35 cellular contexts compared by ENCODE assay signal in genomic region chr17:74642556-74642955, GRCh38. TPM values are rescaled to one million over a fixed set of nuclear protein-coding genes. Genes with fewer than 3 reads are reported as not detected.
"Had no signal": no experiment of that assay in that cellular context is flagged by ENCODE, and none has a peak within 500 bp of the region (broad histone marks: within the 10 kb centered on the region; RNA-seq: fewer than 3 reads in every experiment).

No MANE protein-coding gene starts in this region.

- H3K27me3 ChIP-seq: tibial nerve, upper lobe of left lung, uterus had no signal

- H3K9me3 Mint-ChIP-seq: naive thymus-derived CD8-positive, alpha-beta T cell; stimulated activated naive B cell treated with anti-CD40 and anti-IgM and Interleukin-4, amounts not matched to agents 10 μg/mL and 1 μg/mL and 100 μg/mL, for 72 hours; stimulated activated naive CD8-positive, alpha-beta T cell treated with anti-CD3 and anti-CD28 coated beads, Interleukin-15, Interleukin-2, amounts not matched to agents 100 ng/mL and 50 ng/mL, for 24 hours had no signal

- H3K36me3 Mint-ChIP-seq: naive thymus-derived CD8-positive, alpha-beta T cell; stimulated activated naive B cell treated with anti-CD40 and anti-IgM and Interleukin-4, amounts not matched to agents 10 μg/mL and 1 μg/mL and 100 μg/mL, for 72 hours had no signal

- H3K27ac ChIP-seq: esophagus muscularis mucosa, foreskin keratinocyte, gastroesophageal sphincter, hepatocyte, psoas muscle, sigmoid colon, thoracic aorta, tibial nerve, upper lobe of left lung, uterus had no signal

- H3K4me3 Mint-ChIP-seq: nephron progenitor cell had no signal

- FAIRE-seq: colon, kidney had no signal

- H3K4me1 ChIP-seq: esophagus muscularis mucosa, foreskin keratinocyte, gastroesophageal sphincter, psoas muscle, sigmoid colon, tibial nerve, uterus had no signal

- DNase-seq: effector CD8-positive, alpha-beta T cell; foreskin keratinocyte; heart left ventricle; kidney; left cardiac atrium; left lung; mesenchymal stem cell; midbrain; naive thymus-derived CD8-positive, alpha-beta T cell; nephron progenitor cell; nucleus accumbens; posterior cingulate gyrus; psoas muscle; right cardiac atrium; sigmoid colon; stimulated activated CD4-positive, alpha-beta T cell treated with anti-CD3 and anti-CD28 coated beads, Interleukin-4, amount 100 ng/mL, for 4 hours; stimulated activated naive B cell treated with anti-CD40 and anti-IgM and Interleukin-4, amounts not matched to agents 10 μg/mL and 1 μg/mL and 100 μg/mL, for 72 hours; upper lobe of left lung; uterus had no signal

- ATAC-seq: foreskin keratinocyte; gastroesophageal sphincter; heart left ventricle; left cardiac atrium; left lung; naive thymus-derived CD8-positive, alpha-beta T cell; psoas muscle; right cardiac atrium; stimulated activated naive B cell treated with anti-CD40 and anti-IgM and Interleukin-4, amounts not matched to agents 10 μg/mL and 1 μg/mL and 100 μg/mL, for 72 hours had no signal

- H3K36me3 ChIP-seq: esophagus muscularis mucosa, gastroesophageal sphincter, heart left ventricle, left lung, sigmoid colon, thoracic aorta, tibial nerve, upper lobe of left lung, uterus had no signal

- H3K9me3 ChIP-seq: esophagus muscularis mucosa, heart left ventricle, left lung, psoas muscle, sigmoid colon, thoracic aorta, tibial nerve, upper lobe of left lung, uterus had no signal

- H3K4me3 ChIP-seq: esophagus muscularis mucosa, gastroesophageal sphincter, heart left ventricle, hepatocyte, left lung, psoas muscle, sigmoid colon, thoracic aorta, tibial nerve, upper lobe of left lung, uterus had no signal

- H3K27ac Mint-ChIP-seq: stimulated activated naive CD8-positive, alpha-beta T cell treated with anti-CD3 and anti-CD28 coated beads, Interleukin-15, Interleukin-2, amounts not matched to agents 100 ng/mL and 50 ng/mL, for 24 hours had no signal

RNA-seq across cellular contexts. Expression of gene CD300E, which starts 19.0 kb away (rescaled TPM):
- total RNA-seq: endothelial cell of umbilical vein; epithelial cell of proximal tubule; fibroblast of lung; foreskin keratinocyte; lung microvascular endothelial cell; naive thymus-derived CD8-positive, alpha-beta T cell; osteocyte; renal cortical epithelial cell had no signal
- polyA plus RNA-seq: endothelial cell of umbilical vein, fibroblast of lung, foreskin keratinocyte had no signal

RNA-seq across cellular contexts. Expression of gene CD300LD, which starts 50.5 kb away (rescaled TPM):
- total RNA-seq: endothelial cell of umbilical vein; epithelial cell of proximal tubule; esophagus muscularis mucosa; fibroblast of lung; foreskin keratinocyte; gastroesophageal sphincter; heart left ventricle; hepatocyte; kidney; left cardiac atrium; lower leg skin; lung microvascular endothelial cell; mucosa of gallbladder; naive thymus-derived CD8-positive, alpha-beta T cell; osteocyte; psoas muscle; renal cortical epithelial cell; right cardiac atrium; sigmoid colon; skeletal muscle tissue; thoracic aorta; tibial nerve; upper lobe of left lung; uterus had no signal
- polyA plus RNA-seq: endothelial cell of umbilical vein; fibroblast of lung; foreskin keratinocyte; heart left ventricle; hepatocyte; naive thymus-derived CD8-positive, alpha-beta T cell; psoas muscle; right cardiac atrium; sigmoid colon had no signal
